In the genomic region with DNA sequence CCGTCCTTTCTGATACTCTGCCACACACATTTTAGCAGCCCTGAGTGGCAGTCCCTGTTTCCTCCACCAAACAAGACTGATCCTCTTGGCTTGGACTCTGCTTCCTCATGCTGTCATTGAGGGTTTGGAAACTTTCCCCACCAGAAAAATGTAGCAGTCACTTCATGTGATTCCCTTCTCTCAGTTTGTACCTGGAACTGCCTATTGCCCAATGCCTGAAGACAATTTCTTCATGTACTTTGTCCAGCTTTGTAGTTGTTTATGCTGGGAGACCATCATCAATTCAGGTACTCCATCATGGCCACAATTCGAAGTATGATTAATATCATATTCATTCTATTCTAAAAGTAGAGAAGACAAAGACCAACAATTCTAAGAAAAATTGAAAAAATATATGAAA, we compare ENCODE assay signal across 5 cellular contexts.
DNase-seq lines count a peak whose midpoint lies in the region; ATAC-seq, FAIRE-seq and TF ChIP-seq lines count a peak whose summit lies in the region.
"Not testable (repeated sequence)": the region's sequence is repeated elsewhere in the genome, so short reads cannot be mapped to it uniquely, and the experiment has no call there.

No MANE protein-coding gene starts in this region.

- not testable (repeated sequence) for H3K4me2 ChIP-seq in mammary epithelial cell (ENCODE audit: insufficient read depth, low read depth, low read length); hepatocyte; HepG2 (ENCODE audit: low read depth, low read length)

- peak overlapping the region; percentile 0 for H3K9ac ChIP-seq in mammary epithelial cell (ENCODE audit: insufficient read depth, low read length)
- not testable (repeated sequence) for H3K9ac ChIP-seq in HepG2 (ENCODE audit: insufficient read depth, low read depth, low read length)

- H3K9me2 ChIP-seq in hepatocyte (replicated peaks; ENCODE audit: insufficient read depth): not testable (repeated sequence)

- CTCF ChIA-PET in activated CD4-positive, alpha-beta memory T cell treated with anti-CD3 and anti-CD28 coated beads for 36 hours (lab: Charles Lee): interaction anchor here (0.9 to 4.0 kb wide), 14 partner anchors 40 to 353 kb away, joined by 3 to 111 read pairs (median 6); partner anchors contain the start of gene SKIC8
- CTCF ChIA-PET in mammary epithelial cell (lab: Charles Lee; ENCODE audit: low non-redundant PET): not testable (repeated sequence)
- CTCF ChIA-PET in HepG2 (lab: Yijun Ruan, JAX; ENCODE audit: low intra/inter-chr PET ratio, low total read pairs): interaction anchor here (1.1 kb wide), 1 partner anchor 150 kb away, joined by 3 read pairs; no protein-coding TSS in a partner anchor

- BruUV-seq in mammary epithelial cell (replicated peaks; lab: Mats Ljungman, UMichigan); HepG2 (replicated peaks; lab: Mats Ljungman, UMichigan): not testable (repeated sequence)

- H3K4me3 Mint-ChIP-seq in activated CD4-positive, alpha-beta memory T cell treated with anti-CD3 and anti-CD28 coated beads for 36 hours: not testable (repeated sequence)

- not testable (repeated sequence) for ATAC-seq in HepG2

- not testable (repeated sequence) for H3K36me3 Mint-ChIP-seq in activated CD4-positive, alpha-beta memory T cell treated with anti-CD3 and anti-CD28 coated beads for 36 hours

- H3K27ac ChIP-seq in mammary epithelial cell (ENCODE audit: insufficient read depth, low read depth, low read length); HepG2 (ENCODE audit: extremely low read length, insufficient read depth, low read length): not testable (repeated sequence)
- peak overlapping the region; percentile 48 for H3K27ac ChIP-seq in hepatocyte

- H3K9me3 Mint-ChIP-seq in activated CD4-positive, alpha-beta memory T cell treated with anti-CD3 and anti-CD28 coated beads for 36 hours: not testable (repeated sequence)

- intact Hi-C loops in activated CD4-positive, alpha-beta memory T cell treated with anti-CD3 and anti-CD28 coated beads for 36 hours (cut with micrococcal nuclease): loop anchor here (2.0 to 10.0 kb wide), 4 partner anchors 53 to 237 kb away; no protein-coding TSS in a partner anchor
- intact Hi-C loops in mammary epithelial cell (cut with micrococcal nuclease): loop anchor here (2.0 kb wide), 2 partner anchors 151 to 283 kb away; no protein-coding TSS in a partner anchor
- intact Hi-C loops in HepG2 (cut with micrococcal nuclease; ENCODE audit: unreplicated experiment): not testable (repeated sequence)

- H3K27me3 Mint-ChIP-seq in activated CD4-positive, alpha-beta memory T cell treated with anti-CD3 and anti-CD28 coated beads for 36 hours: not testable (repeated sequence)

- in situ Hi-C loops in mammary epithelial cell (cut with MboI; ENCODE audit: low sequenced_read_pairs in 2 of 2): loop anchor here in 1 of 2 donors (25.0 kb wide), 1 partner anchor 279 kb away; the partner anchor contains the start of gene ACSBG1
- in situ Hi-C loops in HepG2 (cut with HindIII; ENCODE audit: extremely low pct_ligation_motif_present, low pct_unique_long_range_greater_than_20kb): loop anchor here (25.0 kb wide), 1 partner anchor 279 kb away; the partner anchor contains the start of gene ACSBG1

- peaks cover 15% of the 10 kb centered on the region for H3K4me1 Mint-ChIP-seq in activated CD4-positive, alpha-beta memory T cell treated with anti-CD3 and anti-CD28 coated beads for 36 hours (ENCODE audit: low read depth)

- not testable (repeated sequence) for H3K27me3 ChIP-seq in mammary epithelial cell (ENCODE audit: insufficient read depth, low read length); hepatocyte; HepG2 (ENCODE audit: control insufficient read depth in 1 of 2, insufficient read depth in 2 of 2, low read length in 2 of 2)

- DNase-seq in activated CD4-positive, alpha-beta memory T cell treated with anti-CD3 and anti-CD28 coated beads for 36 hours; mammary epithelial cell; hepatocyte (ENCODE audit: low spot score); HepG2 (ENCODE audit: low spot score): not testable (repeated sequence)
- peak; percentile 59 for DNase-seq in renal cortical epithelial cell (ENCODE audit: low read depth)

- H3K4me1 ChIP-seq in mammary epithelial cell (ENCODE audit: insufficient read depth, low read length); hepatocyte (ENCODE audit: insufficient read depth): not testable (repeated sequence)
- peaks cover 18% of the 10 kb centered on the region for H3K4me1 ChIP-seq in HepG2 (ENCODE audit: insufficient read depth, low read length)

- dilution Hi-C loops in mammary epithelial cell (cut with HindIII; ENCODE audit: low sequenced_read_pairs): not testable (repeated sequence)

- not testable (repeated sequence) for H4K20me1 ChIP-seq in mammary epithelial cell (ENCODE audit: insufficient read depth, low read length); hepatocyte (ENCODE audit: insufficient read depth, poor library complexity, severe bottlenecking); HepG2 (ENCODE audit: insufficient read depth, low read length)

- H3K79me2 ChIP-seq in mammary epithelial cell (ENCODE audit: insufficient read depth, low read length); hepatocyte; HepG2 (ENCODE audit: insufficient read depth, low read length): not testable (repeated sequence)

- TF ChIP-seq POLR2A in HepG2 (IDR thresholded peaks at IDR 0.05; ENCODE audit: insufficient read depth in 1 of 2, low read depth in 2 of 2, low read length in 2 of 2): not testable (repeated sequence)

- not testable (repeated sequence) for FAIRE-seq in HepG2 (lab: Jason Lieb, UNC)

- not testable (repeated sequence) for H2AFZ ChIP-seq in mammary epithelial cell (ENCODE audit: low read depth, low read length); hepatocyte; HepG2 (ENCODE audit: low read length)

- POLR2A ChIA-PET in activated CD4-positive, alpha-beta memory T cell treated with anti-CD3 and anti-CD28 coated beads for 36 hours (lab: Charles Lee); HepG2 (lab: Yijun Ruan, JAX): not testable (repeated sequence)

- H3K4me3 ChIP-seq in mammary epithelial cell (replicated peaks in 1 of 3; ENCODE audit: insufficient read depth in 1 of 3, low read depth in 2 of 3, low read length in 3 of 3); hepatocyte; HepG2 (replicated peaks in 1 of 3; ENCODE audit: insufficient read depth in 1 of 3, low read depth in 2 of 3, low read length in 3 of 3): not testable (repeated sequence)

- TF ChIP-seq RAD21 in HepG2 (CRISPR knock-in tag; IDR thresholded peaks at IDR 0.05): not testable (repeated sequence)

- 53% methylated on average over 1 of the region's 2 CpGs for WGBS in mammary epithelial cell (ENCODE audit: low coverage, missing lambda C conversion rate)
- WGBS in hepatocyte (ENCODE audit: low lambda C conversion rate, missing lambda C conversion rate): 93% methylated on average over 2 of the region's 2 CpGs
- WGBS in HepG2 (ENCODE audit: low lambda C conversion rate): 51% methylated on average over 2 of the region's 2 CpGs

- peak overlapping the region; percentile 45 for H3K27ac Mint-ChIP-seq in activated CD4-positive, alpha-beta memory T cell treated with anti-CD3 and anti-CD28 coated beads for 36 hours

- H3K9me3 ChIP-seq in mammary epithelial cell (replicated peaks; ENCODE audit: insufficient read depth, low read length); hepatocyte (ENCODE audit: low read depth); HepG2 (ENCODE audit: low read length): not testable (repeated sequence)

- TF ChIP-seq EP300 in HepG2 (IDR thresholded peaks at IDR 0.05; ENCODE audit: low read depth in 2 of 2, low read length in 2 of 2); HepG2 (CRISPR knock-in tag; IDR thresholded peaks at IDR 0.05; ENCODE audit: borderline replicate concordance): not testable (repeated sequence)

- TF ChIP-seq CTCF in mammary epithelial cell (conservative IDR thresholded peaks at IDR 0.05 in 1 of 2, IDR thresholded peaks at IDR 0.05 in 1 of 2; ENCODE audit: extremely low read depth in 1 of 2, insufficient read depth in 1 of 2, low read depth in 1 of 2, low read length in 2 of 2); hepatocyte (IDR thresholded peaks at IDR 0.05; ENCODE audit: poor library complexity); HepG2 (CRISPR knock-in tag; IDR thresholded peaks at IDR 0.05): not testable (repeated sequence)

- not testable (repeated sequence) for H3K36me3 ChIP-seq in mammary epithelial cell (ENCODE audit: insufficient read depth, low read length); hepatocyte (replicated peaks; ENCODE audit: insufficient read depth, low read depth); HepG2 (replicated peaks in 1 of 2; ENCODE audit: control insufficient read depth in 1 of 2, insufficient read depth in 2 of 2, low read length in 2 of 2)

TF ChIP-seq in HepG2, 621 proteins besides CTCF, POLR2A, EP300 and RAD21:
- TF ChIP-seq CEBPB (IDR thresholded peaks at IDR 0.05; ENCODE audit: borderline replicate concordance, low read depth, low read length) (peak; percentile 52; the same call in 1 of the 2 replicates), CEBPG (CRISPR knock-in tag; IDR thresholded peaks at IDR 0.05) (0 out of 2 replicates have a peak, but pooled peaks have one; percentile 16)
